8 cellular contexts compared by ENCODE assay signal in the genomic region with DNA sequence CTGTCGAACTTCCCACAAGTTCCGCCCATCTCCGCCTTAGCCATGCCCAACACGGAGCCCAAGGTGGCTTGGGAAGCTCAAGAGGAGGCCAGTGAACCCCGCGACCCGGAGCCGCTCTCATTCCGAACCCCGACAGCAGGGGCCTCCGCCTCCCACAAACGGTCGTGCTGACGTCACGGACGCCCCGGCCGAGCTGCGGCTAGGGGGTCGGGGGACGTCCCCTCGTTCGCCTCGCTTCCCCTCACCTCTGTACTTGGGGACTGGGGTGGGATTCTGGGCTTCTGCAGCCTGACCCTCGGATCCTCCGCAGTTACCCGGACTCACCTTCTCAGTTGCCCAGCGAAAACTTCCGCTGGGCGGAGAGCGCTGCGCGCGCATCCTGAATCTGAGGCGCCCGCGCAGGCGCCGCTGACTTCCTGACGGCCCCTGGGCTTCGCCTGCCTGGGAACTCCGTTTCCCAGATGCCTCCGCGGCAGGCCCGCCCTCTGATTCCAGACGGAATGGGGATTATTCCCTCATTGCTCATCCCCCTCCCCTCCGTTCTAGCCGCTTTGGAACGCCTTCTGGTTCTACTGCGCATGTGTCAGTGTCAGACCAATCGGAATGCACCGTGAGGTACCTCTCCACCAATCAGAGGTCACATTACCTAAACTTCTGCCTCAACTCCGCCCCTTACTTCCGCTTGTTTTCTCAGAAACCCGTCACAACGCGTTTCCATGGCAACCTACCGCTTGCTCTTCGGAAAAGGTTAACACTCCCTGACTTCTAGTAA. TPM values are rescaled to one million over a fixed set of nuclear protein-coding genes. Genes with fewer than 3 reads are reported as not detected.
DNase-seq lines count a peak whose midpoint lies in the region; ATAC-seq and TF ChIP-seq lines count a peak whose summit lies in the region.

A gene with protein sequence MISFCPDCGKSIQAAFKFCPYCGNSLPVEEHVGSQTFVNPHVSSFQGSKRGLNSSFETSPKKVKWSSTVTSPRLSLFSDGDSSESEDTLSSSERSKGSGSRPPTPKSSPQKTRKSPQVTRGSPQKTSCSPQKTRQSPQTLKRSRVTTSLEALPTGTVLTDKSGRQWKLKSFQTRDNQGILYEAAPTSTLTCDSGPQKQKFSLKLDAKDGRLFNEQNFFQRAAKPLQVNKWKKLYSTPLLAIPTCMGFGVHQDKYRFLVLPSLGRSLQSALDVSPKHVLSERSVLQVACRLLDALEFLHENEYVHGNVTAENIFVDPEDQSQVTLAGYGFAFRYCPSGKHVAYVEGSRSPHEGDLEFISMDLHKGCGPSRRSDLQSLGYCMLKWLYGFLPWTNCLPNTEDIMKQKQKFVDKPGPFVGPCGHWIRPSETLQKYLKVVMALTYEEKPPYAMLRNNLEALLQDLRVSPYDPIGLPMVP (minus strand): TSS at position 351 of the 772 bp plus-strand sequence. CDS start 9,210 bp downstream, outside the sequence.

- peak within 1 kb of the TSS; percentile 98 for H3K4me3 Mint-ChIP-seq in activated naive CD8-positive, alpha-beta T cell

- peak within 1 kb of the TSS; percentile 47 for H3K27ac ChIP-seq in temporal lobe (ENCODE audit: low read depth, low read length)

- peak; percentile 78 for ATAC-seq in HG02623 (IDR thresholded peaks at IDR 0.05; ENCODE audit: unreplicated experiment)

- DNase-seq in NCI-H1105 (lab: John Stamatoyannopoulos, UW), result peak; percentile 99
- peak; percentile 86 for DNase-seq in SKM-1 treated with dmso at 0.1 percent for 144 hours (lab: John Stamatoyannopoulos, UW; ENCODE audit: unreplicated experiment)
- peak; percentile 100 for DNase-seq in glomerular endothelial cell (ENCODE audit: extremely low read depth, low read depth, low spot score)
- peak; percentile 98 for DNase-seq in occipital lobe (lab: John Stamatoyannopoulos, UW)

- peaks cover 7% of the 10 kb centered on the region for H3K36me3 Mint-ChIP-seq in activated naive CD8-positive, alpha-beta T cell

- H3K27ac Mint-ChIP-seq in activated naive CD8-positive, alpha-beta T cell, result peak within 1 kb of the TSS; percentile 100

- H3K9me3 Mint-ChIP-seq in activated naive CD8-positive, alpha-beta T cell (ENCODE audit: low read depth), result no peaks in the 10 kb centered on the region

- H3K4me1 Mint-ChIP-seq in activated naive CD8-positive, alpha-beta T cell (ENCODE audit: low read depth), result peaks cover 51% of the 10 kb centered on the region

- no peaks in the 10 kb centered on the region for H3K27me3 Mint-ChIP-seq in activated naive CD8-positive, alpha-beta T cell

- TF ChIP-seq POLR2A in GM10847 (IDR thresholded peaks at IDR 0.05; ENCODE audit: extremely low read depth, insufficient read length), result peak; percentile 71

RNA-seq across cellular contexts. Expression of the gene that starts here (rescaled TPM):
- total RNA-seq in glomerular endothelial cell (26.4 and 36.6 TPM in 2 replicates), occipital lobe (18.4 TPM), temporal lobe (17.2 TPM)

Comparison
In these comparisons a context has a peak if more than half of its experiments do, and no peak if none do; other contexts are left out.
1. Peak in every context shown above with its lines: DNase-seq, ATAC-seq and H3K27ac ChIP-seq.